In genomic region chr2:36355890-36356198, GRCh38 we compare ENCODE assay signal across 8 cellular contexts.
DNase-seq lines count a peak whose midpoint lies in the region; ATAC-seq and TF ChIP-seq lines count a peak whose summit lies in the region.

No MANE protein-coding gene starts in this region.

- H3K79me2 ChIP-seq in ACC112 (ENCODE audit: control insufficient read depth, insufficient read depth, low read length, unreplicated experiment) (peaks cover 69% of the 10 kb centered on the region), KMS-11 (ENCODE audit: insufficient read depth, low read depth) (peaks cover 41% of the 10 kb centered on the region)

- H3K4me1 ChIP-seq in ACC112 (ENCODE audit: control insufficient read depth, insufficient read depth, low read length, unreplicated experiment) (peaks cover 51% of the 10 kb centered on the region), KMS-11 (ENCODE audit: low read depth, poor library complexity, severe bottlenecking) (peaks cover 35% of the 10 kb centered on the region)
- H3K4me1 ChIP-seq in effector memory CD4-positive, alpha-beta T cell (ENCODE audit: control insufficient read depth, insufficient read depth, low read length, poor library complexity, severe bottlenecking): peaks cover 8% of the 10 kb centered on the region

- peaks cover 13% of the 10 kb centered on the region; the same call in 1 of the 2 replicates for H3K36me3 ChIP-seq in ACC112 (ENCODE audit: insufficient read depth, low read length)
- H3K36me3 ChIP-seq in KMS-11 (ENCODE audit: insufficient read depth): no peaks in the 10 kb centered on the region
- no peaks in the 10 kb centered on the region for H3K36me3 ChIP-seq in effector memory CD4-positive, alpha-beta T cell (ENCODE audit: control insufficient read depth, insufficient read depth, low read length)

- peaks cover 39% of the 10 kb centered on the region for H3K4me1 Mint-ChIP-seq in nephron

- no peaks in the 10 kb centered on the region for H3K9me3 ChIP-seq in effector memory CD4-positive, alpha-beta T cell (ENCODE audit: control insufficient read depth, low read length)

- H3K27me3 ChIP-seq in ACC112 (ENCODE audit: insufficient read depth, low read length) (no peaks in the 10 kb centered on the region), KMS-11 (ENCODE audit: insufficient read depth, low read depth) (no peaks in the 10 kb centered on the region)
- peaks cover 4% of the 10 kb centered on the region for H3K27me3 ChIP-seq in effector memory CD4-positive, alpha-beta T cell (replicated peaks; ENCODE audit: control insufficient read depth, insufficient read depth, low read length, poor library complexity, severe bottlenecking)

- peaks cover 9% of the 10 kb centered on the region; the same call in 1 of the 2 replicates for H4K20me1 ChIP-seq in KMS-11 (ENCODE audit: insufficient read depth)

- peak overlapping the region; percentile 85 for H3K4me3 ChIP-seq in ACC112 (ENCODE audit: low read depth, low read length)
- H3K4me3 ChIP-seq in KMS-11 (IDR thresholded peaks at IDR 0.05; ENCODE audit: insufficient read depth, low read depth, low read length): no peak overlapping the region
- H3K4me3 ChIP-seq in effector memory CD4-positive, alpha-beta T cell (ENCODE audit: insufficient read depth, low read depth, low read length, poor library complexity, severe bottlenecking): peak overlapping the region; percentile 76

- no peak overlapping the region for H3K4me2 ChIP-seq in KMS-11

- DNase-seq in effector memory CD4-positive, alpha-beta T cell: peak in 1 of 3 donors; percentile 3
- no peak for DNase-seq in NCI-H2107 treated with DMSO at 0.1 percent for 48 hours (lab: John Stamatoyannopoulos, UW; ENCODE audit: unreplicated experiment)
- no peak for DNase-seq in SW480 (ENCODE audit: low spot score)
- DNase-seq in EL: no peak

- H3K9ac ChIP-seq in KMS-11: peak overlapping the region; percentile 85; the same call in 1 of the 2 replicates

- H3K36me3 Mint-ChIP-seq in nephron (ENCODE audit: low read depth): no peaks in the 10 kb centered on the region

- H3K27me3 Mint-ChIP-seq in nephron (ENCODE audit: low read depth): peaks cover 26% of the 10 kb centered on the region

- peak overlapping the region; percentile 83; the same call in 1 of the 2 replicates for H3K27ac ChIP-seq in ACC112 (ENCODE audit: low read depth, low read length)
- H3K27ac ChIP-seq in KMS-11: no peak overlapping the region
- no peak overlapping the region for H3K27ac ChIP-seq in effector memory CD4-positive, alpha-beta T cell (ENCODE audit: insufficient read depth, low read length, poor library complexity, severe bottlenecking)

- H2AFZ ChIP-seq in ACC112 (ENCODE audit: low read length, unreplicated experiment) (no peak overlapping the region), KMS-11 (ENCODE audit: low read depth) (peak overlapping the region; percentile 56; the same call in 1 of the 2 replicates)

- H3K4me3 Mint-ChIP-seq in nephron: peak overlapping the region in 2 of 3 experiments; percentile 82 to 85

- ATAC-seq in GM21423 (IDR thresholded peaks at IDR 0.05; ENCODE audit: unreplicated experiment): no peak

- peak overlapping the region in 1 of 3 experiments; percentile 37 for H3K27ac Mint-ChIP-seq in nephron

- no peak for TF ChIP-seq CTCF in KMS-11 (conservative IDR thresholded peaks at IDR 0.05; ENCODE audit: low read depth, low read length)
- no peak for TF ChIP-seq CTCF in nephron (IDR thresholded peaks at IDR 0.05; ENCODE audit: unreplicated experiment in 3 of 3)

- H3K9me3 Mint-ChIP-seq in nephron: no peaks in the 10 kb centered on the region
